1 cellular context compared by ENCODE assay signal in genomic region chr2:216716109-216716508, GRCh38.
TF ChIP-seq lines count a peak whose summit lies in the region.

No MANE protein-coding gene starts in this region.

TF ChIP-seq in IMR-90, 13 proteins besides CTCF, POLR2A, EP300 and RAD21 (continued from another document):
- TF ChIP-seq ELK1 (IDR thresholded peaks at IDR 0.05; ENCODE audit: borderline replicate concordance, low read depth, low read length) (no peak), RFX5 (IDR thresholded peaks at IDR 0.05; ENCODE audit: low read depth, low read length) (no peak)
TF ChIP-seq in IMR-90: peak in this region for 0.
